1 cellular context compared by ENCODE assay signal in genomic region chr1:227740401-227740960, GRCh38.
TF ChIP-seq lines count a peak whose summit lies in the region.

No MANE protein-coding gene starts in this region.

TF ChIP-seq in HepG2, 621 proteins besides CTCF, POLR2A, EP300 and RAD21:
- peak; percentile 59 for TF ChIP-seq ZNF629 (CRISPR knock-in tag; conservative IDR thresholded peaks at IDR 0.05)
- TF ChIP-seq, protein P1, sequence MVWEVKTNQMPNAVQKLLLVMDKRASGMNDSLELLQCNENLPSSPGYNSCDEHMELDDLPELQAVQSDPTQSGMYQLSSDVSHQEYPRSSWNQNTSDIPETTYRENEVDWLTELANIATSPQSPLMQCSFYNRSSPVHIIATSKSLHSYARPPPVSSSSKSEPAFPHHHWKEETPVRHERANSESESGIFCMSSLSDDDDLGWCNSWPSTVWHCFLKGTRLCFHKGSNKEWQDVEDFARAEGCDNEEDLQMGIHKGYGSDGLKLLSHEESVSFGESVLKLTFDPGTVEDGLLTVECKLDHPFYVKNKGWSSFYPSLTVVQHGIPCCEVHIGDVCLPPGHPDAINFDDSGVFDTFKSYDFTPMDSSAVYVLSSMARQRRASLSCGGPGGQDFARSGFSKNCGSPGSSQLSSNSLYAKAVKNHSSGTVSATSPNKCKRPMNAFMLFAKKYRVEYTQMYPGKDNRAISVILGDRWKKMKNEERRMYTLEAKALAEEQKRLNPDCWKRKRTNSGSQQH (CRISPR knock-in tag; IDR thresholded peaks at IDR 0.05; ENCODE audit: low read depth): no peak
- TF ChIP-seq FOXA1 (IDR thresholded peaks at IDR 0.05): no peak
- no peak for TF ChIP-seq FOXA1 (CRISPR knock-in tag; IDR thresholded peaks at IDR 0.05)
